In genomic region chr10:125283191-125283590, GRCh38 we compare ENCODE assay signal across 20 cellular contexts.
DNase-seq lines count a peak whose midpoint lies in the region; ATAC-seq and TF ChIP-seq lines count a peak whose summit lies in the region.
"Had no signal": no experiment of that assay in that cellular context is flagged by ENCODE, and none has a peak within 500 bp of the region (broad histone marks: within the 10 kb centered on the region; RNA-seq: fewer than 3 reads in every experiment).

No MANE protein-coding gene starts in this region.

- peaks cover 11 to 18% (median 12%) of the 10 kb centered on the region in 10 experiments for H3K4me1 ChIP-seq in BLaER1 treated with 17β-estradiol and CSF1 and Interleukin-3, amounts not matched to agents 10 nM and 100 nM
- no peaks in the 10 kb centered on the region for H3K4me1 ChIP-seq in prostate gland (replicated peaks)
- H3K4me1 ChIP-seq in sigmoid colon, result no peaks in the 10 kb centered on the region

- no peaks in the 10 kb centered on the region for H3K27me3 ChIP-seq in BLaER1 treated with 17β-estradiol and CSF1 and Interleukin-3, amounts not matched to agents 10 nM and 100 nM
- no peaks in the 10 kb centered on the region for H3K27me3 ChIP-seq in prostate gland (replicated peaks; ENCODE audit: insufficient read depth)
- peaks cover 0 to 6% (median 0%) of the 10 kb centered on the region in 3 donors for H3K27me3 ChIP-seq in sigmoid colon
- H3K27me3 ChIP-seq: cardiac muscle cell, neutrophil had no signal

- TF ChIP-seq CTCF in NB4 (IDR thresholded peaks at IDR 0.05; ENCODE audit: low read depth, low read length) (no peak), prostate gland (IDR thresholded peaks at IDR 0.05) (no peak), sigmoid colon (IDR thresholded peaks at IDR 0.05) (no peak)

- WGBS in prostate gland, result 85% methylated on average over 4 of the region's 4 CpGs
- WGBS in sigmoid colon, 2 donors, result 11 to 27% methylated on average over 4 of the region's 4 CpGs

- H3K9ac ChIP-seq in BLaER1 treated with 17β-estradiol and CSF1 and Interleukin-3, amounts not matched to agents 10 nM and 100 nM, result no peak overlapping the region

- H3K9me3 ChIP-seq in BLaER1 treated with 17β-estradiol and CSF1 and Interleukin-3, amounts not matched to agents 10 nM and 100 nM (replicated peaks in 1 of 11), result peaks cover 0 to 12% (median 6%) of the 10 kb centered on the region in 11 experiments; a peak in 10 of 22 replicates
- H3K9me3 ChIP-seq in prostate gland (no peaks in the 10 kb centered on the region), sigmoid colon (no peaks in the 10 kb centered on the region)
- H3K9me3 ChIP-seq: neutrophil had no signal

- TF ChIP-seq POLR2A in NB4 (IDR thresholded peaks at IDR 0.05; ENCODE audit: extremely low read depth, insufficient read length), result no peak
- TF ChIP-seq POLR2A in prostate gland (IDR thresholded peaks at IDR 0.05), result no peak
- no peak for TF ChIP-seq POLR2A in sigmoid colon (IDR thresholded peaks at IDR 0.05)

- peak overlapping the region; percentile 29 to 64 (median 49); a peak in 20 of 22 replicates for H3K4me2 ChIP-seq in BLaER1 treated with 17β-estradiol and CSF1 and Interleukin-3, amounts not matched to agents 10 nM and 100 nM

- DNase-seq in NB4 (ENCODE audit: low read depth), result peak; percentile 41
- peak; percentile 44 for DNase-seq in UCSD-AML1 (lab: John Stamatoyannopoulos, UW; ENCODE audit: unreplicated experiment)
- peak; percentile 2 for DNase-seq in midbrain (lab: John Stamatoyannopoulos, UW)
- DNase-seq in prostate gland (ENCODE audit: low spot score), result no peak
- DNase-seq in activated CD4-positive, alpha-beta T cell treated with anti-CD3 and anti-CD28 coated beads, Interleukin-2, amount 50 U/mL, for 48 hours, result no peak
- no peak for DNase-seq in sigmoid colon
- DNase-seq: activated CD4-positive, alpha-beta T cell treated with anti-CD3 and anti-CD28 coated beads, Interleukin-2, amount 10 ng/mL, durations not matched to agents 24 days and 14 days; activated naive CD8-positive, alpha-beta T cell treated with anti-CD3 and anti-CD28 coated beads, Interleukin-2, amount 50 U/mL, for 24 hours; activated T-cell treated with anti-CD3 and anti-CD28 coated beads, Interleukin-2, amount 50 U/mL, for 24 hours; DND-41; GOT3; KG1; NCI-H1436 treated with DMSO at 0.1 percent for 48 hours; stimulated activated naive CD4-positive, alpha-beta T cell treated with Interleukin-2 at 50 U/mL for 16 hours; T-helper 17 cell had no signal

- H3K4me3 ChIP-seq in BLaER1 treated with 17β-estradiol and CSF1 and Interleukin-3, amounts not matched to agents 10 nM and 100 nM, result no peak overlapping the region
- no peak overlapping the region for H3K4me3 ChIP-seq in NB4 (ENCODE audit: low read depth, low read length)
- H3K4me3 ChIP-seq in prostate gland, result no peak overlapping the region
- no peak overlapping the region for H3K4me3 ChIP-seq in sigmoid colon
- H3K4me3 ChIP-seq: cardiac muscle cell, lung had no signal

- peak overlapping the region in 2 of 11 experiments; percentile 18 to 30; a peak in 1 of 22 replicates for H3K27ac ChIP-seq in BLaER1 treated with 17β-estradiol and CSF1 and Interleukin-3, amounts not matched to agents 10 nM and 100 nM
- H3K27ac ChIP-seq in prostate gland, result no peak overlapping the region
- no peak overlapping the region for H3K27ac ChIP-seq in sigmoid colon
- H3K27ac ChIP-seq: cardiac muscle cell, neutrophil had no signal

- no peaks in the 10 kb centered on the region for H3K36me3 ChIP-seq in BLaER1 treated with 17β-estradiol and CSF1 and Interleukin-3, amounts not matched to agents 10 nM and 100 nM
- H3K36me3 ChIP-seq in prostate gland (no peaks in the 10 kb centered on the region), sigmoid colon (no peaks in the 10 kb centered on the region)
- H3K36me3 ChIP-seq: cardiac muscle cell, neutrophil had no signal

- H4K20me1 ChIP-seq in BLaER1 treated with 17β-estradiol and CSF1 and Interleukin-3, amounts not matched to agents 10 nM and 100 nM, result no peaks in the 10 kb centered on the region

- ATAC-seq in HG03025 (IDR thresholded peaks at IDR 0.05; ENCODE audit: low FRiP score, unreplicated experiment), result no peak
- ATAC-seq: activated naive CD8-positive, alpha-beta T cell treated with anti-CD3 and anti-CD28 coated beads, Interleukin-2, amount 50 U/mL, for 24 hours; T-helper 17 cell had no signal

- intact Hi-C loops in prostate gland (cut with DNase I), result no loop called here
- intact Hi-C loops in sigmoid colon (cut with DNase I), result no loop called here

- TF ChIP-seq EP300 in sigmoid colon (IDR thresholded peaks at IDR 0.05), result no peak

Comparison
In these comparisons a context has a peak if more than half of its experiments do, and no peak if none do; other contexts are left out.
1. DNase-seq: peak in NB4 (single experiment), UCSD-AML1 (single experiment) and midbrain (single experiment); none in prostate gland (single experiment), activated CD4-positive, alpha-beta T cell treated with anti-CD3 and anti-CD28 coated beads, Interleukin-2, amount 50 U/mL, for 48 hours (0 of 2) and sigmoid colon (single experiment).